In the genomic region with DNA sequence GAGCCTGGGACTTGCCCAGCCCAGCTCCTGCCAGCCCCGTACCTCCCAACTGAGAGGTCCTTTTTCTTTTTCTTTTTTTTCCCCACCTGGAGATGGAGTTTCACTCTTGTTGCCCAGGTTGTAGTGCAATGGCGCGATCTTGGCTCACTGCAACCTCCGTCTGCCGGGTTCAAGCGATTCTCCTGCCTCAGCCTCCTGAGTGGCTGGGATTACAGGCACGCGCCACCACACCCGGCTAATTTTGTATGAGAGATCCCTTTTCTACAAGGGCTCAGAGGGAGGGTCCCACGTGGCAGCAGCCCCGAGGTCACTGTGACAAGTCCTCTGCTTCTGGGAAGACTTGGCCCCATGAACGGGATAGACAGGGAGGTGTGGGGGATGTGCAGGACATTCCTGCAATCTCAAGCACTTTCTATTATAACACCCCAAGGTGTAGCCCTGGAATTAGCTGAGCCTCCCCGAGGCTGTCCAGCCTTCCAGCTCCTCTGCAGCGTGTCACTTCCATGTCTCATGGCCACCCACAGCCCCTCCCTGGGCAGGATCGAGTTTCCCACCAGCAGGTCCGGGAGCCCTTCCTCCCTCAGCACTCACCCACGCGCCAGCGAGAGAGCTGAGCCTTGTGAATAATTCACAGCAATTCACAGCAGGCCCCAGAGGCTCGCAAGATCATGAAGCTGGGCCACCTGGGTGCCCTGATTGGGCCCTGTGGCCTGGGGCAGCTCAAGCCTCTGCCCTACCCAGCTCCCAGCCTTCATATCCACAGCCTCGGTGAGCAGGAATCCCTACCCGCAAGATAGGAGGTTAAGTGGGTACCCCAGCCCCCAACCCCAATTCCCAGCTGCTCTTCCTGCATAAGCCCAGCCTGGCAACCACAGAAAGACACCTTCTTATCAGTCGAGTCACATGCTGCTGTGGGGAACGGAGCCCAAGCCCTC, we compare ENCODE assay signal across 10 cellular contexts. TPM values are rescaled to one million over a fixed set of nuclear protein-coding genes. Genes with fewer than 3 reads are reported as not detected.
DNase-seq lines count a peak whose midpoint lies in the region; ATAC-seq and TF ChIP-seq lines count a peak whose summit lies in the region.
"Had no signal": no experiment of that assay in that cellular context is flagged by ENCODE, and none has a peak within 500 bp of the region (broad histone marks: within the 10 kb centered on the region; RNA-seq: fewer than 3 reads in every experiment).

No MANE protein-coding gene starts in this region.

- no peak for TF ChIP-seq POLR2A in Peyer's patch (IDR thresholded peaks at IDR 0.05)
- TF ChIP-seq POLR2A in esophagus muscularis mucosa (IDR thresholded peaks at IDR 0.05; ENCODE audit: low read depth), result no peak

- H3K27me3 ChIP-seq in Peyer's patch, result no peaks in the 10 kb centered on the region
- peaks cover 0 to 50% (median 6%) of the 10 kb centered on the region in 4 donors for H3K27me3 ChIP-seq in esophagus muscularis mucosa

- WGBS in esophagus muscularis mucosa, result 72% methylated on average over 24 of the region's 24 CpGs

- intact Hi-C loops in esophagus muscularis mucosa (cut with DNase I) (no loop called here), posterior vena cava (cut with DNase I) (no loop called here)

- in situ Hi-C loops in GM13977 (cut with MboI; ENCODE audit: low pct_unique_long_range_greater_than_20kb, low sequenced_read_pairs, unreplicated experiment), result no loop called here

- peak; percentile 27 for DNase-seq in GM13977 (ENCODE audit: low spot score)
- peak in 2 of 3 donors; percentile 17 to 57 for DNase-seq in Peyer's patch
- peak; percentile 93 for DNase-seq in esophagus muscularis mucosa (ENCODE audit: extremely low spot score)
- DNase-seq in posterior vena cava (ENCODE audit: low spot score), result peak; percentile 83
- DNase-seq in NCI-H1436 (lab: John Stamatoyannopoulos, UW), result no peak
- DNase-seq: brain microvascular endothelial cell had no signal

- H3K36me3 ChIP-seq in Peyer's patch (no peaks in the 10 kb centered on the region), esophagus muscularis mucosa (no peaks in the 10 kb centered on the region)
- H3K36me3 ChIP-seq: brain microvascular endothelial cell had no signal

- no peaks in the 10 kb centered on the region for H3K9me3 ChIP-seq in Peyer's patch
- H3K9me3 ChIP-seq in esophagus muscularis mucosa, result no peaks in the 10 kb centered on the region

- no peaks in the 10 kb centered on the region for H3K4me1 ChIP-seq in Peyer's patch
- no peaks in the 10 kb centered on the region for H3K4me1 ChIP-seq in esophagus muscularis mucosa

- H3K4me3 ChIP-seq in Peyer's patch (no peak overlapping the region), esophagus muscularis mucosa (no peak overlapping the region)

- no peak overlapping the region for H3K27ac ChIP-seq in Peyer's patch
- no peak overlapping the region for H3K27ac ChIP-seq in esophagus muscularis mucosa (replicated peaks in 1 of 4)
- H3K27ac ChIP-seq: brain microvascular endothelial cell had no signal

- no peak for ATAC-seq in HG02840 (IDR thresholded peaks at IDR 0.05; ENCODE audit: low FRiP score, unreplicated experiment)
- no peak for ATAC-seq in GM21447 (IDR thresholded peaks at IDR 0.05; ENCODE audit: unreplicated experiment)
- ATAC-seq in HG03025 (IDR thresholded peaks at IDR 0.05; ENCODE audit: low FRiP score, unreplicated experiment), result no peak
- ATAC-seq: naive thymus-derived CD8-positive, alpha-beta T cell had no signal

- TF ChIP-seq CTCF in GM13977 (IDR thresholded peaks at IDR 0.05; ENCODE audit: extremely low read depth, insufficient read depth, missing control alignments) (no peak), Peyer's patch (IDR thresholded peaks at IDR 0.05) (no peak), esophagus muscularis mucosa (IDR thresholded peaks at IDR 0.05) (no peak)

- no peak for TF ChIP-seq EP300 in esophagus muscularis mucosa (IDR thresholded peaks at IDR 0.05)

RNA-seq across cellular contexts. Expression of gene RNU1-4, which starts 22.9 kb away (rescaled TPM):
- total RNA-seq in Peyer's patch, result under 1 TPM; under 0.01 TPM
- total RNA-seq in esophagus muscularis mucosa, result under 1 TPM in 2 of 4 donors, not detected in 2; under 0.01 TPM
- over 10,000 TPM; 12,584 to 18,986 TPM for total RNA-seq in posterior vena cava

RNA-seq across cellular contexts. Expression of gene RNU1-3, which starts 50.7 kb away (rescaled TPM):
- under 1 TPM; under 0.01 TPM for total RNA-seq in Peyer's patch
- total RNA-seq in esophagus muscularis mucosa, result under 1 TPM in 2 of 4 donors, not detected in 2; under 0.01 TPM
- total RNA-seq in posterior vena cava, result over 10,000 TPM; 12,584 to 18,986 TPM

Comparison
In these comparisons a context has a peak if more than half of its experiments do, and no peak if none do; other contexts are left out.
1. RNA of gene RNU1-4, which starts 22.9 kb away (total RNA-seq): 12,584 to 18,986 TPM in posterior vena cava; under 0.01 TPM in Peyer's patch and under 0.01 TPM in esophagus muscularis mucosa; every median in the first group is over 1,000 times any median in the second.
2. RNA of gene RNU1-3, which starts 50.7 kb away (total RNA-seq): 12,584 to 18,986 TPM in posterior vena cava; under 0.01 TPM in Peyer's patch and under 0.01 TPM in esophagus muscularis mucosa; every median in the first group is over 1,000 times any median in the second.